In genomic region chr2:37827911-37828411, GRCh38 we compare ENCODE assay signal across 11 cellular contexts.
DNase-seq lines count a peak whose midpoint lies in the region; ATAC-seq and TF ChIP-seq lines count a peak whose summit lies in the region.
"Had no signal": no experiment of that assay in that cellular context is flagged by ENCODE, and none has a peak within 500 bp of the region (broad histone marks: within the 10 kb centered on the region; RNA-seq: fewer than 3 reads in every experiment).

No MANE protein-coding gene starts in this region.

- H3K4me3 Mint-ChIP-seq in dendritic cell treated with granulocyte-macrophage colony-stimulating factor and Interleukin-4, amounts not matched to agents 40 ng/mL and 50 ng/mL, for 4 days, result no peak overlapping the region
- no peak overlapping the region for H3K4me3 Mint-ChIP-seq in nephron progenitor cell

- H3K9me3 Mint-ChIP-seq in dendritic cell treated with granulocyte-macrophage colony-stimulating factor and Interleukin-4, amounts not matched to agents 40 ng/mL and 50 ng/mL, for 4 days, result no peaks in the 10 kb centered on the region
- H3K9me3 Mint-ChIP-seq in nephron progenitor cell, result no peaks in the 10 kb centered on the region

- intact Hi-C loops in dendritic cell treated with granulocyte-macrophage colony-stimulating factor and Interleukin-4, amounts not matched to agents 40 ng/mL and 50 ng/mL, for 4 days (cut with micrococcal nuclease), result no loop called here

- H3K36me3 Mint-ChIP-seq in dendritic cell treated with granulocyte-macrophage colony-stimulating factor and Interleukin-4, amounts not matched to agents 40 ng/mL and 50 ng/mL, for 4 days (ENCODE audit: low read depth), result no peaks in the 10 kb centered on the region
- no peaks in the 10 kb centered on the region for H3K36me3 Mint-ChIP-seq in nephron progenitor cell (ENCODE audit: low read depth)

- H3K27ac Mint-ChIP-seq in dendritic cell treated with granulocyte-macrophage colony-stimulating factor and Interleukin-4, amounts not matched to agents 40 ng/mL and 50 ng/mL, for 4 days, result peak overlapping the region; percentile 74
- peak overlapping the region; percentile 84 for H3K27ac Mint-ChIP-seq in nephron progenitor cell

- ATAC-seq in GM21447 (IDR thresholded peaks at IDR 0.05; ENCODE audit: unreplicated experiment) (no peak), HG02571 (IDR thresholded peaks at IDR 0.05; ENCODE audit: unreplicated experiment) (no peak)

- DNase-seq in DMS 273 treated with DMSO at 0.1 percent for 48 hours (lab: John Stamatoyannopoulos, UW) (peak; percentile 70), NCI-H2029 (lab: John Stamatoyannopoulos, UW) (peak; percentile 58), nephron progenitor cell (no peak), Ammon's horn (ENCODE audit: low spot score) (no peak), activated gamma-delta T cell treated with Interleukin-2 at 50 U/mL for 16 hours (no peak)
- DNase-seq: amniotic stem cell, KBM-7, sigmoid colon had no signal

- TF ChIP-seq CTCF in nephron progenitor cell (IDR thresholded peaks at IDR 0.05), result no peak

- peaks cover 78% of the 10 kb centered on the region for H3K4me1 Mint-ChIP-seq in dendritic cell treated with granulocyte-macrophage colony-stimulating factor and Interleukin-4, amounts not matched to agents 40 ng/mL and 50 ng/mL, for 4 days (ENCODE audit: low read depth)
- H3K4me1 Mint-ChIP-seq in nephron progenitor cell, result peaks cover 54% of the 10 kb centered on the region

- no peaks in the 10 kb centered on the region for H3K27me3 Mint-ChIP-seq in dendritic cell treated with granulocyte-macrophage colony-stimulating factor and Interleukin-4, amounts not matched to agents 40 ng/mL and 50 ng/mL, for 4 days
- H3K27me3 Mint-ChIP-seq in nephron progenitor cell (ENCODE audit: low read depth, poor library complexity), result no peaks in the 10 kb centered on the region

Comparison
In these comparisons a context has a peak if more than half of its experiments do, and no peak if none do; other contexts are left out.
1. DNase-seq: peak in DMS 273 treated with DMSO at 0.1 percent for 48 hours (single experiment) and NCI-H2029 (single experiment); none in nephron progenitor cell (single experiment), Ammon's horn (single experiment) and activated gamma-delta T cell treated with Interleukin-2 at 50 U/mL for 16 hours (single experiment).